In genomic region chr4:1948892-1949436, GRCh38 we compare ENCODE assay signal across 1 cellular context.
TF ChIP-seq lines count a peak whose summit lies in the region.

No MANE protein-coding gene starts in this region.

TF ChIP-seq in A549, 52 proteins besides CTCF, POLR2A, EP300 and RAD21:
- TF ChIP-seq HOXB5 (CRISPR knock-in tag; IDR thresholded peaks at IDR 0.05) (no peak), KDM1A (IDR thresholded peaks at IDR 0.05; ENCODE audit: low read depth) (no peak), HES2 (IDR thresholded peaks at IDR 0.05) (no peak), JUN (IDR thresholded peaks at IDR 0.05) (no peak), NFE2L2 (conservative IDR thresholded peaks at IDR 0.05; ENCODE audit: low read length) (no peak), HEYL (CRISPR knock-in tag; IDR thresholded peaks at IDR 0.05) (no peak), ZFP36 (IDR thresholded peaks at IDR 0.05; ENCODE audit: borderline replicate concordance, partially characterized antibody) (no peak), BHLHE40 (IDR thresholded peaks at IDR 0.05; ENCODE audit: low read depth, low read length) (no peak), ELK1 (IDR thresholded peaks at IDR 0.05; ENCODE audit: low read depth, low read length) (no peak), NPAS2 (CRISPR knock-in tag; IDR thresholded peaks at IDR 0.05; ENCODE audit: borderline replicate concordance) (no peak), PHF8 (IDR thresholded peaks at IDR 0.05; ENCODE audit: borderline replicate concordance, low read depth) (no peak), BCL3 (IDR thresholded peaks at IDR 0.05) (no peak), REST (IDR thresholded peaks at IDR 0.05) (no peak), SREBF2 (IDR thresholded peaks at IDR 0.05) (no peak), MAX (IDR thresholded peaks at IDR 0.05) (no peak), RFX5 (IDR thresholded peaks at IDR 0.05) (no peak), FOSB (CRISPR knock-in tag; IDR thresholded peaks at IDR 0.05) (no peak)
TF ChIP-seq in A549: peak in this region for 0.
